Comparison of ENCODE assay signal across 25 cellular contexts in genomic region chr9:108383801-108384200, GRCh38.
"Had no signal": no experiment of that assay in that cellular context is flagged by ENCODE, and none has a peak within 500 bp of the region (broad histone marks: within the 10 kb centered on the region; RNA-seq: fewer than 3 reads in every experiment).

No MANE protein-coding gene starts in this region.

- H3K9me3 ChIP-seq: gastroesophageal sphincter, heart left ventricle, upper lobe of left lung had no signal

- H3K4me3 Mint-ChIP-seq: activated CD4-positive, alpha-beta T cell treated with anti-CD3 and anti-CD28 coated beads, Interleukin-2, amount 10 ng/mL, durations not matched to agents 7 days and 5 days; activated CD8-positive, alpha-beta memory T cell treated with anti-CD3 and anti-CD28 coated beads, Interleukin-2, amount 10 ng/mL, durations not matched to agents 7 days and 5 days; activated CD8-positive, alpha-beta T cell treated with anti-CD3 and anti-CD28 coated beads for 36 hours; activated naive CD8-positive, alpha-beta T cell treated with anti-CD3 and anti-CD28 coated beads, Interleukin-2, amount 50 U/mL, for 24 hours; brain; dendritic cell treated with granulocyte-macrophage colony-stimulating factor and Interleukin-4, amounts not matched to agents 40 ng/mL and 50 ng/mL, for 4 days; T-helper 2 cell treated with Interferon-gamma antibody and Interleukin-4, amounts not matched to agents 5 μg/mL and 100 μg/mL, for 36 hours had no signal

- H3K4me3 ChIP-seq: gastroesophageal sphincter, heart left ventricle, upper lobe of left lung had no signal

- H3K27me3 ChIP-seq: gastroesophageal sphincter, heart left ventricle, upper lobe of left lung had no signal

- H3K36me3 ChIP-seq: gastroesophageal sphincter, heart left ventricle, upper lobe of left lung, WERI-Rb-1 had no signal

- H3K4me1 Mint-ChIP-seq: activated CD4-positive, alpha-beta T cell treated with anti-CD3 and anti-CD28 coated beads, Interleukin-2, amount 10 ng/mL, durations not matched to agents 7 days and 5 days; activated naive CD8-positive, alpha-beta T cell treated with anti-CD3 and anti-CD28 coated beads, Interleukin-2, amount 50 U/mL, for 24 hours had no signal

- ATAC-seq: activated CD8-positive, alpha-beta memory T cell treated with anti-CD3 and anti-CD28 coated beads, Interleukin-2, amount 10 ng/mL, durations not matched to agents 7 days and 5 days; activated CD8-positive, alpha-beta T cell treated with anti-CD3 and anti-CD28 coated beads for 36 hours; activated naive CD8-positive, alpha-beta T cell treated with anti-CD3 and anti-CD28 coated beads, Interleukin-2, amount 50 U/mL, for 24 hours; gastroesophageal sphincter; heart left ventricle; left cardiac atrium; right cardiac atrium; stimulated activated naive CD8-positive, alpha-beta T cell treated with anti-CD3 and anti-CD28 coated beads, Interleukin-15, Interleukin-2, amounts not matched to agents 100 U/mL and 50 U/mL, for 24 hours had no signal

- DNase-seq: activated CD4-positive, alpha-beta T cell treated with anti-CD3 and anti-CD28 coated beads, Interleukin-2, amount 10 ng/mL, durations not matched to agents 7 days and 5 days; activated CD4-positive, CD25-positive, alpha-beta regulatory T cell treated with anti-CD3 and anti-CD28 coated beads, Interleukin-2, amount 50 U/mL, for 72 hours; activated CD8-positive, alpha-beta memory T cell treated with anti-CD3 and anti-CD28 coated beads, Interleukin-2, amount 10 ng/mL, durations not matched to agents 7 days and 5 days; activated CD8-positive, alpha-beta T cell treated with anti-CD3 and anti-CD28 coated beads for 36 hours; activated effector memory CD4-positive, alpha-beta T cell treated with anti-CD3 and anti-CD28 coated beads, Interleukin-2, amount 50 U/mL, for 16 hours; activated naive CD4-positive, alpha-beta T cell treated with anti-CD3 and anti-CD28 coated beads, Interleukin-2, amount 50 U/mL, for 16 hours; activated naive CD8-positive, alpha-beta T cell treated with anti-CD3 and anti-CD28 coated beads, Interleukin-2, amount 50 U/mL, for 24 hours; activated T-cell treated with anti-CD3 and anti-CD28 coated beads for 4 hours; anterior cingulate cortex; effector CD4-positive, alpha-beta T cell; heart left ventricle; left cardiac atrium; mesenchymal stem cell; nucleus accumbens; right cardiac atrium; stimulated activated CD4-positive, alpha-beta T cell treated with anti-CD3 and anti-CD28 coated beads, Interleukin-12 subunit alpha, Interleukin-12 subunit beta, amount 100 ng/mL, for 4 hours; stimulated activated CD4-positive, alpha-beta T cell treated with anti-CD3 and anti-CD28 coated beads, Interleukin-4, amount 100 ng/mL, for 4 hours; stimulated activated naive CD8-positive, alpha-beta T cell treated with anti-CD3 and anti-CD28 coated beads, Interleukin-15, Interleukin-2, amounts not matched to agents 100 U/mL and 50 U/mL, for 24 hours; upper lobe of left lung; WERI-Rb-1 had no signal

- H3K9me3 Mint-ChIP-seq: activated naive CD8-positive, alpha-beta T cell treated with anti-CD3 and anti-CD28 coated beads, Interleukin-2, amount 50 U/mL, for 24 hours; brain; dendritic cell treated with granulocyte-macrophage colony-stimulating factor and Interleukin-4, amounts not matched to agents 40 ng/mL and 50 ng/mL, for 4 days had no signal

- H3K4me1 ChIP-seq: gastroesophageal sphincter, parathyroid adenoma, upper lobe of left lung had no signal

- H3K36me3 Mint-ChIP-seq: activated CD8-positive, alpha-beta memory T cell treated with anti-CD3 and anti-CD28 coated beads, Interleukin-2, amount 10 ng/mL, durations not matched to agents 7 days and 5 days; brain had no signal

- H3K27ac Mint-ChIP-seq: activated CD4-positive, alpha-beta T cell treated with anti-CD3 and anti-CD28 coated beads, Interleukin-2, amount 10 ng/mL, durations not matched to agents 7 days and 5 days; activated CD8-positive, alpha-beta memory T cell treated with anti-CD3 and anti-CD28 coated beads, Interleukin-2, amount 10 ng/mL, durations not matched to agents 7 days and 5 days; activated CD8-positive, alpha-beta T cell treated with anti-CD3 and anti-CD28 coated beads for 36 hours; activated naive CD8-positive, alpha-beta T cell treated with anti-CD3 and anti-CD28 coated beads, Interleukin-2, amount 50 U/mL, for 24 hours; brain; dendritic cell treated with granulocyte-macrophage colony-stimulating factor and Interleukin-4, amounts not matched to agents 40 ng/mL and 50 ng/mL, for 4 days; T-helper 2 cell treated with Interferon-gamma antibody and Interleukin-4, amounts not matched to agents 5 μg/mL and 100 μg/mL, for 36 hours had no signal

- H3K27me3 Mint-ChIP-seq: activated CD4-positive, alpha-beta T cell treated with anti-CD3 and anti-CD28 coated beads, Interleukin-2, amount 10 ng/mL, durations not matched to agents 7 days and 5 days; activated CD8-positive, alpha-beta memory T cell treated with anti-CD3 and anti-CD28 coated beads, Interleukin-2, amount 10 ng/mL, durations not matched to agents 7 days and 5 days; activated CD8-positive, alpha-beta T cell treated with anti-CD3 and anti-CD28 coated beads for 36 hours; dendritic cell treated with granulocyte-macrophage colony-stimulating factor and Interleukin-4, amounts not matched to agents 40 ng/mL and 50 ng/mL, for 4 days had no signal
